ENCODE assay signal across 9 cellular contexts in genomic region chr18:54127759-54128378, GRCh38.
DNase-seq lines count a peak whose midpoint lies in the region; ATAC-seq, FAIRE-seq and TF ChIP-seq lines count a peak whose summit lies in the region.
"Had no signal": no experiment of that assay in that cellular context is flagged by ENCODE, and none has a peak within 500 bp of the region (broad histone marks: within the 10 kb centered on the region; RNA-seq: fewer than 3 reads in every experiment).

No MANE protein-coding gene starts in this region.

- no peak for FAIRE-seq in kidney (lab: Jason Lieb, UNC)

- intact Hi-C loops in kidney (cut with DNase I), result no loop called here

- DNase-seq in D341Med (ENCODE audit: low spot score), result peak; percentile 75
- peak; percentile 21 for DNase-seq in NCI-H345 (lab: John Stamatoyannopoulos, UW)
- DNase-seq in astrocyte of the cerebellum (ENCODE audit: low read depth), result peak; percentile 32
- no peak for DNase-seq in kidney
- no peak for DNase-seq in activated effector memory CD4-positive, alpha-beta T cell treated with anti-CD3 and anti-CD28 coated beads, Interleukin-2, amount 50 U/mL, for 16 hours

- TF ChIP-seq CTCF in astrocyte of the cerebellum (IDR thresholded peaks at IDR 0.05; ENCODE audit: low read depth, low read length, missing control alignments) (peak; percentile 72), kidney (IDR thresholded peaks at IDR 0.05; ENCODE audit: borderline replicate concordance, extremely low read depth, insufficient read depth) (peak; percentile 59)

- peak; percentile 79 for ATAC-seq in GM19023 (IDR thresholded peaks at IDR 0.05; ENCODE audit: unreplicated experiment)
- ATAC-seq in HG03095 (IDR thresholded peaks at IDR 0.05; ENCODE audit: unreplicated experiment), result peak; percentile 55
- no peak for ATAC-seq in GM18517 (IDR thresholded peaks at IDR 0.05; ENCODE audit: unreplicated experiment)

- H3K36me3 ChIP-seq in kidney (ENCODE audit: control insufficient read depth in 1 of 2, insufficient read depth in 2 of 2, low read length in 2 of 2), result no peaks in the 10 kb centered on the region

- in situ Hi-C loops in astrocyte of the cerebellum (cut with HindIII; ENCODE audit: low sequenced_read_pairs), result no loop called here

- H3K4me3 ChIP-seq in astrocyte of the cerebellum (ENCODE audit: low read depth, low read length) (no peak overlapping the region), kidney (ENCODE audit: low read length in 2 of 2) (no peak overlapping the region)
- H3K4me3 ChIP-seq: skin epidermis had no signal

- H3K4me1 ChIP-seq in kidney (ENCODE audit: control insufficient read depth in 1 of 2, insufficient read depth in 1 of 2, low read depth in 1 of 2, low read length in 2 of 2), result no peaks in the 10 kb centered on the region

- no peak overlapping the region for H3K27ac ChIP-seq in kidney (ENCODE audit: low read depth in 2 of 2, low read length in 2 of 2)
- H3K27ac ChIP-seq: skin epidermis had no signal

- H3K9ac ChIP-seq in kidney (ENCODE audit: low read length in 2 of 2), result no peak overlapping the region

- H3K9me3 ChIP-seq in kidney (ENCODE audit: control insufficient read depth in 1 of 2, low read length in 2 of 2), result no peaks in the 10 kb centered on the region

Comparison
In these comparisons a context has a peak if more than half of its experiments do, and no peak if none do; other contexts are left out.
1. DNase-seq: peak in D341Med (single experiment), NCI-H345 (single experiment) and astrocyte of the cerebellum (single experiment); none in kidney (single experiment) and activated effector memory CD4-positive, alpha-beta T cell treated with anti-CD3 and anti-CD28 coated beads, Interleukin-2, amount 50 U/mL, for 16 hours (single experiment).